Comparison of ENCODE assay signal across 1 cellular context in genomic region chr19:11381535-11382369, GRCh38.
TF ChIP-seq lines count a peak whose summit lies in the region.

No MANE protein-coding gene starts in this region.

TF ChIP-seq in GM12878, 131 proteins besides CTCF, POLR2A, EP300 and RAD21 (continued from another document):
- TF ChIP-seq PKNOX1 (IDR thresholded peaks at IDR 0.05): no peak
- no peak for TF ChIP-seq ATF2 (IDR thresholded peaks at IDR 0.05; ENCODE audit: low read length)
- no peak for TF ChIP-seq E2F8 (IDR thresholded peaks at IDR 0.05; ENCODE audit: low read depth, partially characterized antibody)
